ENCODE assay signal across 10 cellular contexts in the genomic region with DNA sequence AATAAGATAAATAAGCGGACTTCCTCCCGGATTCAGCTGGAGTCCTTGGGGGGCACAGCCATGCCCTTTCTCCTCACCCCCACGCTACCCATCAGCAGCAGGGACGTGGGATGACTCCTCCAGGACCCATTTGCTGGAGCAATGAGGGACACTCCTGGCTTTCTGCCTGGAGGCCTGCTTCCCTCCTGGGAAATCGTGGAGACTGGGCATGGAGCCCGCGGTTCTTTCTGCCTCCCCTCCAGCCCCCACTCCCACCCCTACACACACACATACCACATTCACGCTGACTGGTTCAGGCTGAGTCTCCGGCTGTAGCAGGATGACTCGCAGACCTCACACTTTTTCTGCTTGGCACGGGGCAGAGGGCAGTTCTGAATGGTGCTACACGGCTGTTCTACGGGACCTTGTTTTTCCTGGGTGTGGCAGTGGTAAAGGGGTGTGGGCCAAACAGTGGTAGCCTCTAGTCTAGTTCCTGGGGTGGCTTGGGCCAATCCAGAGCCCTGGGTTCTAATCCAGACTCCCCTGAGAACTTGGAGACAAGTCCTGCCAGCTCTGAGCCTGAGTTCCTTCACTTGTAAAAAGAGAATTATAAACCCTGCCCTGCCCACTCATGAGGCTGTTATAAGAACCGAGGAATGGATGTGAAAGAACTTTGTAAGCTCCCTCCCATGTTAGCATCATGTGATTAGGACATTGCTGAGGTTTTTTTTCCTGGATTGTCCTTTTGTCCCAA.
DNase-seq lines count a peak whose midpoint lies in the region; ATAC-seq and TF ChIP-seq lines count a peak whose summit lies in the region.
"Had no signal": no experiment of that assay in that cellular context is flagged by ENCODE, and none has a peak within 500 bp of the region (broad histone marks: within the 10 kb centered on the region; RNA-seq: fewer than 3 reads in every experiment).

No MANE protein-coding gene starts in this region.

- H3K4me3 Mint-ChIP-seq in CD4-positive, alpha-beta memory T cell: no peak overlapping the region

- peaks cover 35 to 65% of the 10 kb centered on the region in 2 donors for H3K27me3 Mint-ChIP-seq in CD4-positive, alpha-beta memory T cell

- CTCF ChIA-PET in CD4-positive, alpha-beta memory T cell (lab: Charles Lee; ENCODE audit: partially characterized antibody): no interaction called here

- no peaks in the 10 kb centered on the region for H3K36me3 ChIP-seq in BLaER1
- H3K36me3 ChIP-seq in esophagus squamous epithelium: no peaks in the 10 kb centered on the region
- H3K36me3 ChIP-seq in mucosa of stomach (ENCODE audit: control insufficient read depth, insufficient read depth, low read length): no peaks in the 10 kb centered on the region
- no peaks in the 10 kb centered on the region for H3K36me3 ChIP-seq in CD4-positive, alpha-beta memory T cell (ENCODE audit: insufficient read depth, low read length)
- H3K36me3 ChIP-seq: pancreas had no signal

- H3K9me3 ChIP-seq in BLaER1 (no peaks in the 10 kb centered on the region), esophagus squamous epithelium (no peaks in the 10 kb centered on the region), mucosa of stomach (ENCODE audit: control insufficient read depth, low read length) (no peaks in the 10 kb centered on the region)
- H3K9me3 ChIP-seq in CD4-positive, alpha-beta memory T cell (ENCODE audit: control insufficient read depth in 1 of 2, low read length in 2 of 2): no peaks in the 10 kb centered on the region
- H3K9me3 ChIP-seq: pancreas had no signal

- H3K27ac Mint-ChIP-seq in CD4-positive, alpha-beta memory T cell: no peak overlapping the region

- peak overlapping the region; percentile 82 for H3K4me2 ChIP-seq in BLaER1
- H3K4me2 ChIP-seq: KMS-11 had no signal

- 0 out of 2 replicates have a peak overlapping the region, but pooled peaks have one; percentile 25 for H3K9ac ChIP-seq in BLaER1
- H3K9ac ChIP-seq in mucosa of stomach (ENCODE audit: low read length): peak overlapping the region; percentile 27
- H3K9ac ChIP-seq: KMS-11 had no signal

- H3K36me3 Mint-ChIP-seq in CD4-positive, alpha-beta memory T cell: no peaks in the 10 kb centered on the region

- TF ChIP-seq CTCF in esophagus squamous epithelium (IDR thresholded peaks at IDR 0.05): no peak

- H3K27ac ChIP-seq in BLaER1 (no peak overlapping the region), esophagus squamous epithelium (peak overlapping the region; percentile 59 to 74 (median 67))
- H3K27ac ChIP-seq in CD4-positive, alpha-beta memory T cell (ENCODE audit: low read depth, low read length): no peak overlapping the region
- H3K27ac ChIP-seq: KMS-11, pancreas had no signal

- no peaks in the 10 kb centered on the region for H3K27me3 ChIP-seq in BLaER1
- peaks cover 0 to 11% (median 0%) of the 10 kb centered on the region in 4 donors for H3K27me3 ChIP-seq in esophagus squamous epithelium
- H3K27me3 ChIP-seq in mucosa of stomach (ENCODE audit: control insufficient read depth, insufficient read depth, low read length): no peaks in the 10 kb centered on the region
- no peaks in the 10 kb centered on the region for H3K27me3 ChIP-seq in CD4-positive, alpha-beta memory T cell (ENCODE audit: insufficient read depth, low read length)

- no peak for ATAC-seq in HG03571 (IDR thresholded peaks at IDR 0.05; ENCODE audit: unreplicated experiment)

- peaks cover 25% of the 10 kb centered on the region for H3K4me1 ChIP-seq in BLaER1
- H3K4me1 ChIP-seq in esophagus squamous epithelium: peaks cover 8 to 90% (median 51%) of the 10 kb centered on the region in 3 donors
- H3K4me1 ChIP-seq in mucosa of stomach (ENCODE audit: control insufficient read depth, insufficient read depth, low read length): peaks cover 34% of the 10 kb centered on the region
- no peaks in the 10 kb centered on the region for H3K4me1 ChIP-seq in CD4-positive, alpha-beta memory T cell (ENCODE audit: insufficient read depth, low read length)
- H3K4me1 ChIP-seq: pancreas had no signal

- DNase-seq in NCI-H2171 (lab: John Stamatoyannopoulos, UW) (peak; percentile 41), esophagus squamous epithelium (lab: John Stamatoyannopoulos, UW) (no peak), ureter (ENCODE audit: low spot score) (no peak), NCI-H1417 treated with DMSO at 0.1 percent for 48 hours (lab: John Stamatoyannopoulos, UW) (no peak)
- DNase-seq in CD4-positive, alpha-beta memory T cell: no peak

- H3K4me3 ChIP-seq in BLaER1 (no peak overlapping the region), esophagus squamous epithelium (peak overlapping the region; percentile 20 to 54 (median 23)), mucosa of stomach (ENCODE audit: low read length) (peak overlapping the region; percentile 42)
- no peak overlapping the region for H3K4me3 ChIP-seq in CD4-positive, alpha-beta memory T cell (ENCODE audit: low read length in 2 of 2)
- H3K4me3 ChIP-seq: pancreas had no signal

- TF ChIP-seq POLR2A in esophagus squamous epithelium (IDR thresholded peaks at IDR 0.05): no peak

- H4K20me1 ChIP-seq in BLaER1: no peaks in the 10 kb centered on the region

- peaks cover 0 to 2% (median 0%) of the 10 kb centered on the region in 4 donors for H3K4me1 Mint-ChIP-seq in CD4-positive, alpha-beta memory T cell

- no peaks in the 10 kb centered on the region for H3K9me3 Mint-ChIP-seq in CD4-positive, alpha-beta memory T cell

- intact Hi-C loops in esophagus squamous epithelium (cut with DNase I): no loop called here
- intact Hi-C loops in CD4-positive, alpha-beta memory T cell (cut with micrococcal nuclease): no loop called here

- WGBS in esophagus squamous epithelium, 2 donors: 10 to 27% methylated on average over 5 to 12 of the region's 14 CpGs

- POLR2A ChIA-PET in CD4-positive, alpha-beta memory T cell (lab: Charles Lee; ENCODE audit: partially characterized antibody): no interaction called here

Comparison
In these comparisons a context has a peak if more than half of its experiments do, and no peak if none do; other contexts are left out.
1. H3K27ac ChIP-seq: peak in esophagus squamous epithelium (4 of 4); none in BLaER1 (single experiment) and CD4-positive, alpha-beta memory T cell (single experiment).
2. H3K4me3 ChIP-seq: peak in esophagus squamous epithelium (4 of 4) and mucosa of stomach (single experiment); none in BLaER1 (single experiment) and CD4-positive, alpha-beta memory T cell (0 of 2).